Comparison of ENCODE assay signal across 8 cellular contexts in the genomic region with DNA sequence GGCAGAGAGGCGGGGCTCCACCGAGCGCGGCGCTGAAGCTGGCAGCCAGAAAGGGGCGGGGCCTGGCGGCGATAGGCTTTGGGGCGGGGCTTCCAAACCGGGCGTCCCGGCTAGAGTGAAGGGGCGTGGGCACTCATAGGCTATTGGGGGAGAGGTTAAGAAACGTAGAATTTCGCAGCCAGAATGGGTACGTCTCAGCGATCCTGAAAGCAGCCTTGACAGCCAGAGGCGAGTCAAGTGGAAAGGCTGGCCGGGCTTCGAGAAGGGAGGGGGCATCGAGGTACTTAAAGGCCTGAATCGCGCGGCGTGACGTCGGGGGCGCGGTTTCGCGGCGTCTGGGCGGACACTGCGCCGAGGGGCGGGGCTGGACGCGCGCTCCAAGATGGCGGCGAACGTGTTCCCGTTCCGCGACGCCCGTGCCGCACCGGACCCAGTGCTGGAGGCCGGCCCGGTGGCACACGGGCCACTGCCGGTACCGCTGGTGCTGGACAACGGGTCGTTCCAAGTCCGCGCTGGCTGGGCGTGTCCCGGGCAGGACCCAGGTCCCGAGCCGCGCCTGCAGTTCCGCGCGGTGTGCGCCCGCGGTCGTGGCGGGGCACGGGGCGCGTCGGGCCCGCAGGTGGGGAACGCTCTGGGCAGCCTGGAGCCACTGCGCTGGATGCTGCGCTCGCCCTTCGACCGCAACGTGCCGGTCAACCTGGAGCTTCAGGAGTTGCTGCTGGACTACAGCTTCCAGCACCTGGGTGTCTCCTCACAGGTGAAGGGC. TPM values are rescaled to one million over a fixed set of nuclear protein-coding genes. Genes with fewer than 3 reads are reported as not detected.
DNase-seq lines count a peak whose midpoint lies in the region; ATAC-seq and TF ChIP-seq lines count a peak whose summit lies in the region.

A gene (plus strand): TSS at position 364 of the 766 bp plus-strand sequence. CDS start 19 bp downstream, at position 383.

- peaks cover 6% of the 10 kb centered on the region; the same call in 1 of the 2 replicates for H3K4me1 ChIP-seq in BE2C

- H3K4me3 ChIP-seq in BE2C (ENCODE audit: low read depth, low read length), result peak within 1 kb of the TSS; percentile 92

- no peaks in the 10 kb centered on the region for H3K9me3 ChIP-seq in BE2C

- peak; percentile 86 for ATAC-seq in HG03442 (IDR thresholded peaks at IDR 0.05; ENCODE audit: unreplicated experiment)

- no peak for TF ChIP-seq CTCF in BE2C (IDR thresholded peaks at IDR 0.05; ENCODE audit: low read depth, low read length)

- DNase-seq in BE2C (peak; percentile 96), GM19240 (ENCODE audit: insufficient read length, low spot score) (peak; percentile 93), NCI-H510A (lab: John Stamatoyannopoulos, UW) (peak; percentile 76), cerebellum (ENCODE audit: low spot score) (peak; percentile 93), kidney glomerular epithelial cell (lab: John Stamatoyannopoulos, UW) (peak; percentile 85)
- DNase-seq in activated CD4-positive, alpha-beta T cell treated with anti-CD3 and anti-CD28 coated beads for 24 hours (ENCODE audit: low read depth in 2 of 2), result peak; percentile 98
- DNase-seq in stimulated activated CD4-positive, alpha-beta T cell treated with anti-CD3 and anti-CD28 coated beads, Interleukin-15, amount 100 ng/mL, for 24 hours, result peak; percentile 98

- peaks cover 5% of the 10 kb centered on the region for H3K36me3 ChIP-seq in BE2C

- no peaks in the 10 kb centered on the region for H3K27me3 ChIP-seq in BE2C

RNA-seq across cellular contexts. Expression of the gene that starts here (rescaled TPM):
- 29.2 TPM for polyA plus RNA-seq in BE2C (2012; ENCODE audit: insufficient read depth, insufficient read length, low read depth)
- total RNA-seq in cerebellum, result 10.6 TPM

Comparison
In these comparisons a context has a peak if more than half of its experiments do, and no peak if none do; other contexts are left out.
1. Peak in every context shown above with its lines: DNase-seq, ATAC-seq and H3K4me3 ChIP-seq.